In the genomic region with DNA sequence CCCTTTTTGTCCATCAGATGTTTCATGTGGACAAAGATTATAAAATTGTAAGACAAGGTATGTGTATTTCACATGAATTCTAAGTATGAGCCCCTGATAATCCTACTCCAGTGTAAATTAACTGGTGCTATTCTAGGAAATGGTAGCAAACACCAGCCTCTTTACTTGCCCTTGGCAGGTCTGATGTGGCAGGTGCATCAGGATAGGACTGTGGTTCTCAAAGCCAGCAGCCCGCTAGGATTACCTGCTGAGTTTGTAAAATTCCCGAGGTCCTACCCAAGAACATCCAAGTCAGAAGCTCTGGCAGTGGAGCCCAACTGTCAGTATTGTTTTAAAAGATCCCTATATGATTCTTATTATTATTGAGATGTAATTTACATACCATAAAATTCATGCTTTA, we compare ENCODE assay signal across 3 cellular contexts.
"Had no signal": no experiment of that assay in that cellular context is flagged by ENCODE, and none has a peak within 500 bp of the region (broad histone marks: within the 10 kb centered on the region; RNA-seq: fewer than 3 reads in every experiment).

No MANE protein-coding gene starts in this region.

- DNase-seq: GDM1, GF-D8 had no signal

- H3K4me3 ChIP-seq: GM12878 had no signal

- ATAC-seq: GM12878 had no signal
